Comparison of ENCODE assay signal across 8 cellular contexts in the genomic region with DNA sequence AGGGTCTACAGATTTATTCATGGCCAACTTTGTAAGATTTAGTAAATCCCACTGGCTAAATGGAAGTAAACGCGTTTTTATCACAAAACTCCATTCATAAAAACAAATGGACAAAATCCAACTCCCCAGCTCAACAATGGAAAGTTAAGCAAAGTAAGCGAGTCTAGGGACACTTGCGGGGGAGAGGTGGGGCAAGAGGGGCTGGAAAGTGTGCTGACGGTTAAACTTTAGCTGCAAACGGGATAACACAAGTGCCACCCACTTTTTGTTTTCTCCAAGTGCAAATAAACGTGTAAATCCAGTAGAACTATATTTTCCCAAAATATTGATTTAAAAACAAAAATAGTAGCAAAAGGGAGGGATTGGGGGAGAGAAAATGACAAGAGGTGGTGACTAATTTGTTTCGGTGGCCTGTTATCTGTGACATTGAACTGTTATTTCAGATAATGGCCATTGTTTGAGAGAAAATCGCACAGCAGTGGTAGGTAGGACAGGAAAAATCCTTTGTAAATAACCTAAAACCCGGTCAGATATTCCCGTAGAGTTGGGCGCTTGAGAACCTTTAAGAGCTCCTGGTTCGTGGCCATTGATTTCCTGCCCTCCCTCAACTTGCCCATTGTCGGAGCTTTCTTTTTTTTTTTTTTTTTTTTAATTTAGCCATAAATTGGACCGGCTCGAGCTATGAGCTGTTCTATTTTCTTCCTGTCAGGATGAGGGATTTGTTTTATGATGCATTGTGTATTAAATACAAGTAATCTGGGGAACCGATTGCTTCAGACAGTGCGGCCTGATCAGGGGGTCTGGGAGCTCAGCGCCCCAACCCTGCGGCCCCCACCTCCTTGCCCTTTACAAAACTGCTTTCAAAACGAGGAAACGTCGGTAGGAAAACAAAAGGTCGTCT.
DNase-seq lines count a peak whose midpoint lies in the region; ATAC-seq and TF ChIP-seq lines count a peak whose summit lies in the region.

No MANE protein-coding gene starts in this region.

- peaks cover 33% of the 10 kb centered on the region for H3K4me1 ChIP-seq in PC-9 (replicated peaks; ENCODE audit: insufficient read depth)
- peaks cover 39% of the 10 kb centered on the region for H3K4me1 ChIP-seq in left ventricle myocardium inferior
- H3K4me1 ChIP-seq in thoracic aorta (ENCODE audit: control insufficient read depth in 1 of 2, low read depth in 2 of 2): peaks cover 6 to 38% of the 10 kb centered on the region in 2 donors

- H3K4me2 ChIP-seq in PC-9: peak overlapping the region; percentile 94

- intact Hi-C loops in PC-9 (cut with micrococcal nuclease; ENCODE audit: unreplicated experiment) (loop anchor here (1.0 to 10.0 kb wide), 12 partner anchors 70 to 934 kb away; no protein-coding TSS in a partner anchor), left ventricle myocardium inferior (cut with micrococcal nuclease) (loop anchor here (5.0 kb wide), 1 partner anchor 519 kb away; no protein-coding TSS in a partner anchor)

- 0 out of 2 replicates have a peak, but pooled peaks cover 1% of the 10 kb centered on the region for H3K36me3 ChIP-seq in PC-9 (ENCODE audit: low read depth)
- H3K36me3 ChIP-seq in left ventricle myocardium inferior: no peaks in the 10 kb centered on the region
- no peaks in the 10 kb centered on the region for H3K36me3 ChIP-seq in thoracic aorta

- H3K27ac ChIP-seq in PC-9: no peak overlapping the region
- peak overlapping the region; percentile 91 for H3K27ac ChIP-seq in left ventricle myocardium inferior (replicated peaks)
- peak overlapping the region; percentile 75 to 87 for H3K27ac ChIP-seq in thoracic aorta

- H4K20me1 ChIP-seq in PC-9 (ENCODE audit: insufficient read depth): no peaks in the 10 kb centered on the region

- CTCF ChIA-PET in PC-9 (lab: Charles Lee): interaction anchor here (0.6 to 2.0 kb wide), 23 partner anchors 17 to 614 kb away, joined by 3 to 17 read pairs (median 4); no protein-coding TSS in a partner anchor

- H2AFZ ChIP-seq in PC-9: peak overlapping the region; percentile 88

- no peaks in the 10 kb centered on the region for H3K9me3 ChIP-seq in PC-9 (ENCODE audit: insufficient read depth, low read depth)
- no peaks in the 10 kb centered on the region for H3K9me3 ChIP-seq in left ventricle myocardium inferior (replicated peaks)
- H3K9me3 ChIP-seq in thoracic aorta: no peaks in the 10 kb centered on the region

- H3F3A ChIP-seq in PC-9 (ENCODE audit: insufficient read depth, low read depth): peaks cover 16% of the 10 kb centered on the region

- BruUV-seq in PC-9 (replicated peaks; lab: Mats Ljungman, UMichigan): no TSS peak

- H3K27me3 ChIP-seq in PC-9 (ENCODE audit: insufficient read depth, low read depth) (no peaks in the 10 kb centered on the region), left ventricle myocardium inferior (ENCODE audit: low read depth) (peaks cover 74% of the 10 kb centered on the region), thoracic aorta (replicated peaks; ENCODE audit: insufficient read depth) (no peaks in the 10 kb centered on the region)

- H3K9me2 ChIP-seq in PC-9 (ENCODE audit: insufficient read depth): no peaks in the 10 kb centered on the region

- peak overlapping the region; percentile 67; the same call in 1 of the 2 replicates for H3K4me3 ChIP-seq in PC-9
- H3K4me3 ChIP-seq in left ventricle myocardium inferior: peak overlapping the region; percentile 71
- H3K4me3 ChIP-seq in thoracic aorta: peak overlapping the region; percentile 88

- H3K79me2 ChIP-seq in PC-9 (ENCODE audit: low read depth): peaks cover 27% of the 10 kb centered on the region

- DNase-seq in NCI-H748 (lab: John Stamatoyannopoulos, UW; ENCODE audit: unreplicated experiment) (peak; percentile 17), NCI-H748 treated with DMSO at 0.1 percent for 48 hours (lab: John Stamatoyannopoulos, UW) (no peak), PC-9 (no peak), left ventricle myocardium inferior (no peak), thoracic aorta (ENCODE audit: low spot score) (no peak), GOT3 (lab: John Stamatoyannopoulos, UW) (no peak)
- no peak for DNase-seq in activated naive CD4-positive, alpha-beta T cell treated with Interleukin-2 at 50 U/mL for 16 hours

- TF ChIP-seq CTCF in PC-9 (conservative IDR thresholded peaks at IDR 0.05): no peak
- TF ChIP-seq CTCF in left ventricle myocardium inferior (IDR thresholded peaks at IDR 0.05; ENCODE audit: borderline replicate concordance): no peak
- no peak for TF ChIP-seq CTCF in thoracic aorta (IDR thresholded peaks at IDR 0.05)

- POLR2A ChIA-PET in PC-9 (lab: Charles Lee; ENCODE audit: unreplicated experiment): interaction anchor here (0.6 to 0.8 kb wide), 3 partner anchors 212 to 266 kb away, joined by 4 to 7 read pairs (median 4); no protein-coding TSS in a partner anchor

- no peak for ATAC-seq in thoracic aorta (ENCODE audit: insufficient number of reproducible peaks, low FRiP score, low read depth)
- no peak for ATAC-seq in HG03520 (IDR thresholded peaks at IDR 0.05; ENCODE audit: unreplicated experiment)
